ENCODE assay signal across 19 cellular contexts in the genomic region with DNA sequence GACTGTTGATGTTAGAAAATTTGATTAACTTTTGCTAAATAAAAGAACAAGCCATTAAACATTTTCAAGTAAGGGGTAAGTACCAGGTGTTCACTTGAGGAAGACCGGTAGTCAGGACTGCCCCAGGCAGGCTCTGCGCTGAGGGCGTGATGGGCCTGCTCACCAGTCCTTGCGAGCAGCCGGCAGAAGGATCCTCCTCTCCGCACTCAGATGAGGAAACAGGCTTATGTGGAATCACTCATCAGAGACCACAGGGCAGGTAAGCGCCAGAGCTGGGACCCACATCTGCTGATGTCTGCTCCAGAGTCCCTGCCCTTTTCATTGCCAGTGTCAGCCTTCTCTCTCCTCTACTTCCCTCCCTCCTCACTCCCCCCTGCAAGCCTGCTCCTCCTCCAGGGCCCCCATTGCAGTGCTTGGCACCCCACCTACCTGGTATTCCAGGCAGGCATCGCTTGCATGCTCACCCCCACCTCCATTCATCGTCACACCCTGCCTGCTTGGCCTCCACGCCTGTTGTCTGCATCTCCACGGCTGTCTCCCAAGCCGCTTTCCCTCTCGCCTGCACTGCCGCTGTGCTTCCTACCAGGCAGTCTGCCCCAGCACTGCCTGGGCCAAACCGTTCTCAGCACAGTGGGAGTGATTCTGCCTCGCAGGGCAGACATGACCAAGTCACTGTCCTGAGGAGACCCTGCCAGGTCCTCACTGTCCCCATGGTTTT. TPM values are rescaled to one million over a fixed set of nuclear protein-coding genes. Genes with fewer than 3 reads are reported as not detected.
DNase-seq lines count a peak whose midpoint lies in the region; ATAC-seq and TF ChIP-seq lines count a peak whose summit lies in the region.
"Had no signal": no experiment of that assay in that cellular context is flagged by ENCODE, and none has a peak within 500 bp of the region (broad histone marks: within the 10 kb centered on the region; RNA-seq: fewer than 3 reads in every experiment).

No MANE protein-coding gene starts in this region.

- H3K4me1 ChIP-seq in SK-N-SH (ENCODE audit: control insufficient read depth in 1 of 2, insufficient read depth in 2 of 2, low read depth in 1 of 2, low read length in 1 of 2) (no peaks in the 10 kb centered on the region), endodermal cell (ENCODE audit: control insufficient read depth, insufficient read depth, low read length) (no peaks in the 10 kb centered on the region), mucosa of descending colon (ENCODE audit: low read depth) (no peaks in the 10 kb centered on the region)
- H3K4me1 ChIP-seq: SJCRH30 had no signal

- no peaks in the 10 kb centered on the region for H3K79me2 ChIP-seq in SK-N-SH (ENCODE audit: insufficient read depth)

- intact Hi-C loops in mucosa of descending colon (cut with DNase I, micrococcal nuclease): no loop called here

- H3K4me3 Mint-ChIP-seq in endodermal cell: no peak overlapping the region
- no peak overlapping the region for H3K4me3 Mint-ChIP-seq in stimulated activated effector memory CD8-positive, alpha-beta T cell treated with anti-CD3 and anti-CD28 coated beads, Interleukin-12 subunit alpha, Interleukin-12 subunit beta, amount 100 ng/mL, for 72 hours

- WGBS in SK-N-SH (ENCODE audit: low lambda C conversion rate): 93% methylated on average over 15 of the region's 16 CpGs
- 92 to 98% methylated on average over 15 to 16 of the region's 16 CpGs for WGBS in endodermal cell (ENCODE audit: insufficient coverage in 1 of 2, insufficient read length in 1 of 2), 2 experiments

- H3K4me3 ChIP-seq in SK-N-SH (ENCODE audit: low read depth in 2 of 2, low read length in 1 of 2) (no peak overlapping the region), endodermal cell (ENCODE audit: low read length) (no peak overlapping the region), mucosa of descending colon (no peak overlapping the region)
- H3K4me3 ChIP-seq: SJCRH30 had no signal

- TF ChIP-seq CTCF in SK-N-SH (IDR thresholded peaks at IDR 0.05) (no peak), endodermal cell (conservative IDR thresholded peaks at IDR 0.05) (no peak), mucosa of descending colon (IDR thresholded peaks at IDR 0.05) (no peak)

- H2AFZ ChIP-seq in SK-N-SH (ENCODE audit: low read depth): no peak overlapping the region

- H3K36me3 Mint-ChIP-seq in endodermal cell (ENCODE audit: low read depth): peaks cover 29% of the 10 kb centered on the region
- H3K36me3 Mint-ChIP-seq in stimulated activated effector memory CD8-positive, alpha-beta T cell treated with anti-CD3 and anti-CD28 coated beads, Interleukin-12 subunit alpha, Interleukin-12 subunit beta, amount 100 ng/mL, for 72 hours: no peaks in the 10 kb centered on the region

- no peaks in the 10 kb centered on the region for H4K20me1 ChIP-seq in SK-N-SH (ENCODE audit: insufficient read depth)

- H3K36me3 ChIP-seq in SK-N-SH (replicated peaks in 1 of 2; ENCODE audit: control insufficient read depth in 1 of 2, insufficient read depth in 2 of 2, low read length in 1 of 2): peaks cover 0 to 20% of the 10 kb centered on the region in 2 experiments
- peaks cover 36% of the 10 kb centered on the region for H3K36me3 ChIP-seq in endodermal cell (ENCODE audit: control insufficient read depth, insufficient read depth, low read length)
- peaks cover 6% of the 10 kb centered on the region for H3K36me3 ChIP-seq in mucosa of descending colon (ENCODE audit: low read depth)

- CTCF ChIA-PET in SK-N-SH (lab: Yijun Ruan, JAX): interaction anchor here (2.0 kb wide), 1 partner anchor 9 kb away, joined by 4 read pairs; no protein-coding TSS in a partner anchor

- H3K9me2 ChIP-seq in SK-N-SH: no peaks in the 10 kb centered on the region

- no peaks in the 10 kb centered on the region for H3K27me3 Mint-ChIP-seq in endodermal cell (ENCODE audit: insufficient read depth)

- TF ChIP-seq EP300 in SK-N-SH (IDR thresholded peaks at IDR 0.05; ENCODE audit: borderline replicate concordance in 1 of 2, low read depth in 1 of 2, low read length in 1 of 2): no peak

- H3K27ac Mint-ChIP-seq in endodermal cell: peak overlapping the region; percentile 41
- peak overlapping the region; percentile 51 for H3K27ac Mint-ChIP-seq in stimulated activated effector memory CD8-positive, alpha-beta T cell treated with anti-CD3 and anti-CD28 coated beads, Interleukin-12 subunit alpha, Interleukin-12 subunit beta, amount 100 ng/mL, for 72 hours

- H3F3A ChIP-seq in SK-N-SH (replicated peaks; ENCODE audit: insufficient read depth): no peaks in the 10 kb centered on the region

- peak; percentile 7 for DNase-seq in SK-N-SH
- no peak for DNase-seq in endodermal cell
- peak in 2 of 3 donors; percentile 13 to 37 for DNase-seq in mucosa of descending colon
- no peak for DNase-seq in stimulated activated effector memory CD8-positive, alpha-beta T cell treated with anti-CD3 and anti-CD28 coated beads, Interleukin-12 subunit alpha, Interleukin-12 subunit beta, amount 100 ng/mL, for 72 hours (ENCODE audit: low spot score in 2 of 2)
- DNase-seq in Kasumi-1 (lab: John Stamatoyannopoulos, UW): no peak
- DNase-seq in NCI-H2107 (lab: John Stamatoyannopoulos, UW): no peak
- DNase-seq: AML-193, HCEC 1CT, KG1, NCI-H1417, NCI-H187, NCI-H226, NCI-H524, NCI-H82, SJCRH30 had no signal

- H3K4me1 Mint-ChIP-seq in endodermal cell: no peaks in the 10 kb centered on the region
- H3K4me1 Mint-ChIP-seq in stimulated activated effector memory CD8-positive, alpha-beta T cell treated with anti-CD3 and anti-CD28 coated beads, Interleukin-12 subunit alpha, Interleukin-12 subunit beta, amount 100 ng/mL, for 72 hours: no peaks in the 10 kb centered on the region

- no peaks in the 10 kb centered on the region for H3K27me3 ChIP-seq in SK-N-SH (ENCODE audit: insufficient read depth)
- no peaks in the 10 kb centered on the region for H3K27me3 ChIP-seq in endodermal cell (ENCODE audit: control insufficient read depth, insufficient read depth, low read length, poor library complexity, severe bottlenecking)
- H3K27me3 ChIP-seq: SJCRH30 had no signal

- TF ChIP-seq RAD21 in SK-N-SH (IDR thresholded peaks at IDR 0.05; ENCODE audit: low read length): no peak

- H3K27ac ChIP-seq in SK-N-SH (ENCODE audit: low read depth in 2 of 2, low read length in 1 of 2) (no peak overlapping the region), endodermal cell (ENCODE audit: low read depth, low read length) (no peak overlapping the region)
- H3K27ac ChIP-seq: 22Rv1, C4-2B, SJCRH30 had no signal

- H3K9me3 ChIP-seq in SK-N-SH (no peaks in the 10 kb centered on the region), endodermal cell (ENCODE audit: control insufficient read depth, low read length) (no peaks in the 10 kb centered on the region), mucosa of descending colon (no peaks in the 10 kb centered on the region)
- H3K9me3 ChIP-seq: SJCRH30 had no signal

- no peak overlapping the region for H3K4me2 ChIP-seq in SK-N-SH

- POLR2A ChIA-PET in SK-N-SH (lab: Yijun Ruan, JAX): no interaction called here

- H3K9me3 Mint-ChIP-seq in endodermal cell: no peaks in the 10 kb centered on the region
- H3K9me3 Mint-ChIP-seq in stimulated activated effector memory CD8-positive, alpha-beta T cell treated with anti-CD3 and anti-CD28 coated beads, Interleukin-12 subunit alpha, Interleukin-12 subunit beta, amount 100 ng/mL, for 72 hours: no peaks in the 10 kb centered on the region

- H3K9ac ChIP-seq in SK-N-SH (no peak overlapping the region), endodermal cell (ENCODE audit: extremely low read depth, low read length, poor library complexity, severe bottlenecking) (no peak overlapping the region)

- ATAC-seq in SK-N-SH treated with all-trans-retinoic acid at 6 μM for 48 hours (no peak), mucosa of descending colon (no peak), GM18861 (IDR thresholded peaks at IDR 0.05; ENCODE audit: unreplicated experiment) (no peak)
- ATAC-seq in stimulated activated effector memory CD8-positive, alpha-beta T cell treated with anti-CD3 and anti-CD28 coated beads, Interleukin-12 subunit alpha, Interleukin-12 subunit beta, amount 100 ng/mL, for 72 hours: no peak

TF ChIP-seq in SK-N-SH, 30 proteins besides CTCF, POLR2A, EP300 and RAD21 (continues in another document):
- TF ChIP-seq, protein P1, sequence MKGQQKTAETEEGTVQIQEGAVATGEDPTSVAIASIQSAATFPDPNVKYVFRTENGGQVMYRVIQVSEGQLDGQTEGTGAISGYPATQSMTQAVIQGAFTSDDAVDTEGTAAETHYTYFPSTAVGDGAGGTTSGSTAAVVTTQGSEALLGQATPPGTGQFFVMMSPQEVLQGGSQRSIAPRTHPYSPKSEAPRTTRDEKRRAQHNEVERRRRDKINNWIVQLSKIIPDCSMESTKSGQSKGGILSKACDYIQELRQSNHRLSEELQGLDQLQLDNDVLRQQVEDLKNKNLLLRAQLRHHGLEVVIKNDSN (IDR thresholded peaks at IDR 0.05; ENCODE audit: borderline replicate concordance, low read depth): no peak
- TF ChIP-seq FOXJ3 (CRISPR knock-in tag; IDR thresholded peaks at IDR 0.05): no peak
- TF ChIP-seq MEF2A (IDR thresholded peaks at IDR 0.05; ENCODE audit: borderline replicate concordance, low read depth): no peak
- TF ChIP-seq FOXM1 (IDR thresholded peaks at IDR 0.05; ENCODE audit: low read depth): no peak
- no peak for TF ChIP-seq GABPA (IDR thresholded peaks at IDR 0.05; ENCODE audit: low read depth)

TF ChIP-seq in SK-N-SH treated with all-trans-retinoic acid at 6 μM for 48 hours, 23 proteins besides CTCF, POLR2A, EP300 and RAD21:
- TF ChIP-seq ISL1 (CRISPR knock-in tag; IDR thresholded peaks at IDR 0.05): no peak
- no peak for TF ChIP-seq TOX (CRISPR knock-in tag; IDR thresholded peaks at IDR 0.05; ENCODE audit: borderline replicate concordance)
- TF ChIP-seq ARNTL (CRISPR knock-in tag; IDR thresholded peaks at IDR 0.05; ENCODE audit: borderline replicate concordance, low read depth): no peak
- TF ChIP-seq PPARA (CRISPR knock-in tag; IDR thresholded peaks at IDR 0.05; ENCODE audit: borderline replicate concordance): no peak

RNA-seq across cellular contexts. Expression of a gene that starts 24.7 kb away (rescaled TPM):
- polyA plus RNA-seq in SK-N-SH (2012; rRNA removed): 21.4 and 27.7 TPM in 2 replicates
- 22.2 and 23.4 TPM in 2 replicates for polyA plus RNA-seq in SK-N-SH (2012; cell fraction: cytosol; rRNA removed)
- 23.2 and 33.8 TPM in 2 replicates for polyA plus RNA-seq in SK-N-SH (2012; cell fraction: nucleus; rRNA removed)
- total RNA-seq in endodermal cell (10 to 100 TPM; 54.7 to 74.4 TPM), mucosa of descending colon (10 to 100 TPM; 48.0 to 70.8 (median 54.9) TPM)
- polyA plus RNA-seq in endodermal cell (2013, experiment 1 of 2): 54.6 TPM
- polyA plus RNA-seq in endodermal cell (2013, experiment 2 of 2): 47.6 TPM

Comparison
In these comparisons a context has a peak if more than half of its experiments do, and no peak if none do; other contexts are left out.
1. DNase-seq: peak in SK-N-SH (single experiment) and mucosa of descending colon (2 of 3); none in endodermal cell (single experiment), stimulated activated effector memory CD8-positive, alpha-beta T cell treated with anti-CD3 and anti-CD28 coated beads, Interleukin-12 subunit alpha, Interleukin-12 subunit beta, amount 100 ng/mL, for 72 hours (0 of 2), Kasumi-1 (0 of 2) and NCI-H2107 (single experiment).